In the genomic region with DNA sequence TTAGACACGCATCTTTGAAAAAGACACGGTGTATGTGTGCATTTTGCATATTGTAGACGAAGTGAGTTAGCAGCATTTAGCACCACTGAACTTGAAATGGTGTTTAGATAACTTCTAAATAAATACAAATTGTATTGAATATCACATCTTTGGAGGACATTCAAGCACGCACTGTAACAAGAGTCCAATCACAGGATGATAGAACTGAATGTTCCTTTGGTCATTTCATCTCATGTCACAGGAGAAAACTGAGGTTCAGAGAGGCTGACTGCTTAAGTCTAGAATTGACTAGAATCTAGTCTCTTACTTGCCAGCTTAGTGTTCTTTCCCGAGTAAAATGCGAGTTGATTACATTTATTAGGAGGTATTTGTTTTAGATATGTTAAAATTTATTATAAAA, we compare ENCODE assay signal across 32 cellular contexts.
"Had no signal": no experiment of that assay in that cellular context is flagged by ENCODE, and none has a peak within 500 bp of the region (broad histone marks: within the 10 kb centered on the region; RNA-seq: fewer than 3 reads in every experiment).

No MANE protein-coding gene starts in this region.

- H3K27ac ChIP-seq: adrenal gland, body of pancreas, brain microvascular endothelial cell, breast epithelium, VCaP had no signal

- H3K9me3 ChIP-seq: adrenal gland, body of pancreas, breast epithelium had no signal

- H3K27me3 ChIP-seq: adrenal gland, body of pancreas, brain microvascular endothelial cell, breast epithelium had no signal

- H3K36me3 ChIP-seq: breast epithelium had no signal

- H3K4me1 ChIP-seq: body of pancreas, breast epithelium had no signal

- ATAC-seq: activated CD8-positive, alpha-beta T cell treated with anti-CD3 and anti-CD28 coated beads for 36 hours; activated naive CD4-positive, alpha-beta T cell treated with anti-CD3 and anti-CD28 coated beads, Interleukin-2, amount 50 U/mL, for 72 hours; activated T-cell treated with anti-CD3 and anti-CD28 coated beads, Interleukin-2, amount 50 U/mL, for 4 hours; activated T-cell treated with anti-CD3 and anti-CD28 coated beads, Interleukin-2, amount 50 U/mL, for 72 hours; activated T-helper 17 cell treated with anti-CD3 and anti-CD28 coated beads, Interleukin-2, amount 50 U/mL, for 72 hours; body of pancreas had no signal

- H3K4me3 ChIP-seq: adrenal gland, body of pancreas, breast epithelium had no signal

- DNase-seq: activated B cell treated with CpG ODN at 0.5 μM for 24 hours; activated CD4-positive, alpha-beta memory T cell treated with anti-CD3 and anti-CD28 coated beads for 36 hours; activated CD4-positive, alpha-beta T cell treated with anti-CD3 and anti-CD28 coated beads for 4 hours; activated CD4-positive, alpha-beta T cell treated with anti-CD3 and anti-CD28 coated beads, Interleukin-2, amount 10 ng/mL, durations not matched to agents 24 days and 14 days; activated CD4-positive, alpha-beta T cell treated with anti-CD3 and anti-CD28 coated beads, Interleukin-2, amount 50 U/mL, for 1 hour; activated CD4-positive, alpha-beta T cell treated with anti-CD3 and anti-CD28 coated beads, Interleukin-2, amount 50 U/mL, for 4 hours; activated CD4-positive, CD25-positive, alpha-beta regulatory T cell treated with anti-CD3 and anti-CD28 coated beads, Interleukin-2, amount 50 U/mL, for 72 hours; activated CD8-positive, alpha-beta memory T cell treated with anti-CD3 and anti-CD28 coated beads, Interleukin-2, amount 50 U/mL, for 4 hours; activated CD8-positive, alpha-beta T cell treated with anti-CD3 and anti-CD28 coated beads for 36 hours; activated effector memory CD4-positive, alpha-beta T cell treated with anti-CD3 and anti-CD28 coated beads, Interleukin-2, amount 50 U/mL, for 16 hours; activated gamma-delta T cell treated with Interleukin-2 at 50 U/mL for 16 hours; activated naive CD4-positive, alpha-beta T cell; activated naive CD4-positive, alpha-beta T cell treated with anti-CD3 and anti-CD28 coated beads for 36 hours; activated naive CD4-positive, alpha-beta T cell treated with anti-CD3 and anti-CD28 coated beads, Interleukin-2, amount 50 U/mL, for 16 hours; activated naive CD8-positive, alpha-beta T cell treated with anti-CD3 and anti-CD28 coated beads for 36 hours; activated T-cell treated with anti-CD3 and anti-CD28 coated beads for 4 hours; activated T-cell treated with anti-CD3 and anti-CD28 coated beads, Interleukin-2, amount 50 U/mL, for 1 hour; activated T-cell treated with anti-CD3 and anti-CD28 coated beads, Interleukin-2, amount 50 U/mL, for 4 hours; activated T-cell treated with anti-CD3 and anti-CD28 coated beads, Interleukin-2, amount 50 U/mL, for 72 hours; adrenal gland; amniotic stem cell; aorta; body of pancreas; brain microvascular endothelial cell; central memory CD4-positive, alpha-beta T cell; T-helper 1 cell; T-helper 2 cell; T-helper 9 cell had no signal
